8 cellular contexts compared by ENCODE assay signal in genomic region chr18:13558132-13558531, GRCh38.
DNase-seq lines count a peak whose midpoint lies in the region; ATAC-seq, FAIRE-seq and TF ChIP-seq lines count a peak whose summit lies in the region.

No MANE protein-coding gene starts in this region.

- H3K4me1 ChIP-seq in pancreas, result peaks cover 0 to 3% (median 0%) of the 10 kb centered on the region in 3 donors

- ATAC-seq in HG02759 (IDR thresholded peaks at IDR 0.05; ENCODE audit: unreplicated experiment) (peak; percentile 56), pancreas (peak; percentile 66 to 83 (median 79)), GM19035 (IDR thresholded peaks at IDR 0.05; ENCODE audit: unreplicated experiment) (no peak)

- H3K27me3 ChIP-seq in pancreas, result no peaks in the 10 kb centered on the region

- WGBS in pancreas, 2 donors, result 4 to 12% methylated on average over 5 of the region's 5 CpGs

- H3K36me3 ChIP-seq in pancreas, result no peaks in the 10 kb centered on the region

- H3K4me3 ChIP-seq in pancreas, result no peak overlapping the region

- TF ChIP-seq CTCF in pancreas (IDR thresholded peaks at IDR 0.05), result peak in 3 of 4 donors; percentile 15 to 37 (median 21)

- DNase-seq in activated CD8-positive, alpha-beta memory T cell treated with anti-CD3 and anti-CD28 coated beads for 24 hours, result peak; percentile 78
- no peak for DNase-seq in activated CD8-positive, alpha-beta memory T cell treated with anti-CD3 and anti-CD28 coated beads, Interleukin-2, amount 50 U/mL, for 48 hours
- DNase-seq in NCI-H2196 treated with DMSO at 0.1 percent for 48 hours (lab: John Stamatoyannopoulos, UW; ENCODE audit: unreplicated experiment) (peak; percentile 27), foreskin melanocyte (peak; percentile 18), pancreas (no peak)
- DNase-seq in activated CD8-positive, alpha-beta memory T cell treated with anti-CD3 and anti-CD28 coated beads, Interleukin-2, amount 50 U/mL, for 4 hours, result peak; percentile 27

- intact Hi-C loops in pancreas (cut with DNase I), result no loop called here

- no peak for FAIRE-seq in pancreas (lab: Jason Lieb, UNC)

- no peak overlapping the region for H3K27ac ChIP-seq in pancreas

- H3K9me3 ChIP-seq in pancreas, result no peaks in the 10 kb centered on the region

Comparison
In these comparisons a context has a peak if more than half of its experiments do, and no peak if none do; other contexts are left out.
1. DNase-seq: peak in activated CD8-positive, alpha-beta memory T cell treated with anti-CD3 and anti-CD28 coated beads for 24 hours (single experiment), NCI-H2196 treated with DMSO at 0.1 percent for 48 hours (single experiment), activated CD8-positive, alpha-beta memory T cell treated with anti-CD3 and anti-CD28 coated beads, Interleukin-2, amount 50 U/mL, for 4 hours (single experiment) and foreskin melanocyte (single experiment); none in activated CD8-positive, alpha-beta memory T cell treated with anti-CD3 and anti-CD28 coated beads, Interleukin-2, amount 50 U/mL, for 48 hours (single experiment) and pancreas (0 of 6).